In genomic region chrX:154138857-154139256, GRCh38 we compare ENCODE assay signal across 28 cellular contexts. TPM values are rescaled to one million over a fixed set of nuclear protein-coding genes. Genes with fewer than 3 reads are reported as not detected.
"Had no signal": no experiment of that assay in that cellular context is flagged by ENCODE, and none has a peak within 500 bp of the region (broad histone marks: within the 10 kb centered on the region; RNA-seq: fewer than 3 reads in every experiment).

No MANE protein-coding gene starts in this region.

- H3K4me3 Mint-ChIP-seq: activated T-cell treated with anti-CD3 and anti-CD28 coated beads, Interleukin-2, amount 50 U/mL, for 4 hours; dendritic cell treated with granulocyte-macrophage colony-stimulating factor and Interleukin-4, amounts not matched to agents 40 ng/mL and 50 ng/mL, for 4 days; T-cell had no signal

- DNase-seq: activated CD4-positive, alpha-beta T cell treated with anti-CD3 and anti-CD28 coated beads for 4 hours; activated CD4-positive, alpha-beta T cell treated with anti-CD3 and anti-CD28 coated beads, Interleukin-2, amount 50 U/mL, for 48 hours; activated CD4-positive, CD25-positive, alpha-beta regulatory T cell; activated CD8-positive, alpha-beta memory T cell treated with anti-CD3 and anti-CD28 coated beads, Interleukin-2, amount 50 U/mL, for 48 hours; activated naive CD4-positive, alpha-beta T cell; activated T-cell treated with anti-CD3 and anti-CD28 coated beads, Interleukin-2, amount 50 U/mL, for 4 hours; anterior cingulate cortex; caudate nucleus; effector CD4-positive, alpha-beta T cell; foreskin keratinocyte; kidney glomerular epithelial cell; occipital lobe; retina; stimulated activated CD4-positive, alpha-beta T cell treated with anti-CD3 and anti-CD28 coated beads, Interleukin-4, amount 100 ng/mL, for 24 hours; stimulated activated naive CD8-positive, alpha-beta T cell treated with anti-CD3 and anti-CD28 coated beads, Interleukin-15, Interleukin-2, amounts not matched to agents 100 U/mL and 50 U/mL, for 24 hours; T-cell; thyroid gland had no signal

- ATAC-seq: activated T-cell treated with anti-CD3 and anti-CD28 coated beads, Interleukin-2, amount 50 U/mL, for 4 hours; foreskin keratinocyte; stimulated activated naive CD8-positive, alpha-beta T cell treated with anti-CD3 and anti-CD28 coated beads, Interleukin-15, Interleukin-2, amounts not matched to agents 100 U/mL and 50 U/mL, for 24 hours; T-cell had no signal

- H3K36me3 ChIP-seq: thyroid gland had no signal

- H3K4me3 ChIP-seq: hepatocyte, thyroid gland had no signal

- H3K9me3 Mint-ChIP-seq: activated T-cell treated with anti-CD3 and anti-CD28 coated beads, Interleukin-2, amount 50 U/mL, for 4 hours; activated T-helper 2 cell treated with anti-CD3 and anti-CD28 coated beads, Interferon-gamma antibody, Interleukin-2, Interleukin-4, amounts not matched to agents 10 μg/mL and 5 μg/mL and 100 μg/mL, durations not matched to agents 14 hours and 24 hours and 36 hours; dendritic cell treated with granulocyte-macrophage colony-stimulating factor and Interleukin-4, amounts not matched to agents 40 ng/mL and 50 ng/mL, for 4 days; T-cell had no signal

- H3K9me3 ChIP-seq: thyroid gland had no signal

- H3K27ac Mint-ChIP-seq: activated T-helper 2 cell treated with anti-CD3 and anti-CD28 coated beads, Interferon-gamma antibody, Interleukin-2, Interleukin-4, amounts not matched to agents 10 μg/mL and 5 μg/mL and 100 μg/mL, durations not matched to agents 14 hours and 24 hours and 36 hours; brain; dendritic cell treated with granulocyte-macrophage colony-stimulating factor and Interleukin-4, amounts not matched to agents 40 ng/mL and 50 ng/mL, for 4 days; nephron; progenitor cell of endocrine pancreas had no signal

- H3K36me3 Mint-ChIP-seq: brain, T-cell had no signal

- H3K27ac ChIP-seq: foreskin keratinocyte, hepatocyte, thyroid gland had no signal

- H3K27me3 ChIP-seq: hepatocyte, thyroid gland had no signal

- H3K4me1 ChIP-seq: foreskin keratinocyte, thyroid gland had no signal

RNA-seq across cellular contexts. Expression of gene OPN1LW, which starts 5.2 kb away (rescaled TPM):
- total RNA-seq: activated CD8-positive, alpha-beta memory T cell treated with anti-CD3 and anti-CD28 coated beads for 36 hours; activated T-cell treated with anti-CD3 and anti-CD28 coated beads, Interleukin-2, amount 50 U/mL, for 4 hours; activated T-helper 2 cell treated with anti-CD3 and anti-CD28 coated beads, Interferon-gamma antibody, Interleukin-2, Interleukin-4, amounts not matched to agents 10 μg/mL and 5 μg/mL and 100 μg/mL, durations not matched to agents 14 hours and 24 hours and 36 hours; foreskin keratinocyte; hepatocyte; liver; occipital lobe; progenitor cell of endocrine pancreas; subcutaneous adipose tissue; T-cell; thyroid gland; ureter had no signal
- polyA plus RNA-seq: esophagus, foreskin keratinocyte, hepatocyte, liver had no signal

RNA-seq across cellular contexts. Expression of gene OPN1MW, which starts 43.5 kb away (rescaled TPM):
- total RNA-seq: activated CD8-positive, alpha-beta memory T cell treated with anti-CD3 and anti-CD28 coated beads for 36 hours; activated T-cell treated with anti-CD3 and anti-CD28 coated beads, Interleukin-2, amount 50 U/mL, for 4 hours; activated T-helper 2 cell treated with anti-CD3 and anti-CD28 coated beads, Interferon-gamma antibody, Interleukin-2, Interleukin-4, amounts not matched to agents 10 μg/mL and 5 μg/mL and 100 μg/mL, durations not matched to agents 14 hours and 24 hours and 36 hours; foreskin keratinocyte; hepatocyte; liver; occipital lobe; progenitor cell of endocrine pancreas; subcutaneous adipose tissue; T-cell; thyroid gland; ureter had no signal
- polyA plus RNA-seq: esophagus, foreskin keratinocyte, hepatocyte, liver had no signal
